Comparison of ENCODE assay signal across 31 cellular contexts in genomic region chr11:127392575-127392974, GRCh38.
DNase-seq lines count a peak whose midpoint lies in the region; ATAC-seq and TF ChIP-seq lines count a peak whose summit lies in the region.
"Had no signal": no experiment of that assay in that cellular context is flagged by ENCODE, and none has a peak within 500 bp of the region (broad histone marks: within the 10 kb centered on the region; RNA-seq: fewer than 3 reads in every experiment).

No MANE protein-coding gene starts in this region.

- in situ Hi-C loops in HAP-1 (cut with MboI; ENCODE audit: low sequenced_read_pairs) (no loop called here), mammary epithelial cell (cut with MboI; ENCODE audit: low sequenced_read_pairs in 2 of 2) (no loop called here)

- H3K9me3 Mint-ChIP-seq in WTC11, result peaks cover 29% of the 10 kb centered on the region
- H3K9me3 Mint-ChIP-seq: CD4-positive, alpha-beta T cell had no signal

- dilution Hi-C loops in mammary epithelial cell (cut with HindIII; ENCODE audit: low sequenced_read_pairs), result no loop called here

- H3K27me3 ChIP-seq in HUES48 (ENCODE audit: control insufficient read depth, insufficient read depth, low read length) (no peaks in the 10 kb centered on the region), Karpas-422 (ENCODE audit: low read length) (no peaks in the 10 kb centered on the region), HAP-1 (ENCODE audit: low read depth) (no peaks in the 10 kb centered on the region), mammary epithelial cell (ENCODE audit: insufficient read depth, low read length) (no peaks in the 10 kb centered on the region)
- H3K27me3 ChIP-seq: BLaER1 treated with 17β-estradiol and CSF1 and Interleukin-3, amounts not matched to agents 10 nM and 100 nM; SJCRH30 had no signal

- TF ChIP-seq CTCF in WTC11 (IDR thresholded peaks at IDR 0.05), result no peak
- TF ChIP-seq CTCF in mammary epithelial cell (conservative IDR thresholded peaks at IDR 0.05 in 1 of 2, IDR thresholded peaks at IDR 0.05 in 1 of 2; ENCODE audit: extremely low read depth in 1 of 2, insufficient read depth in 1 of 2, low read depth in 1 of 2, low read length in 2 of 2), result no peak

- H3K4me1 ChIP-seq in HUES48 (ENCODE audit: control insufficient read depth, insufficient read depth, low read length) (peaks cover 15% of the 10 kb centered on the region; the same call in 1 of the 2 replicates), Karpas-422 (ENCODE audit: low read length) (no peaks in the 10 kb centered on the region), HAP-1 (no peaks in the 10 kb centered on the region), mammary epithelial cell (ENCODE audit: insufficient read depth, low read length) (no peaks in the 10 kb centered on the region)
- H3K4me1 ChIP-seq: A549; BLaER1 treated with 17β-estradiol and CSF1 and Interleukin-3, amounts not matched to agents 10 nM and 100 nM; SJCRH30 had no signal

- no peaks in the 10 kb centered on the region for H3K79me2 ChIP-seq in Karpas-422 (ENCODE audit: low read length)
- no peaks in the 10 kb centered on the region for H3K79me2 ChIP-seq in mammary epithelial cell (ENCODE audit: insufficient read depth, low read length)

- H2AFZ ChIP-seq in Karpas-422 (ENCODE audit: low read length) (no peak overlapping the region), mammary epithelial cell (ENCODE audit: low read depth, low read length) (no peak overlapping the region)
- H2AFZ ChIP-seq: PC-9 had no signal

- H3K4me3 Mint-ChIP-seq in WTC11, result no peak overlapping the region
- H3K4me3 Mint-ChIP-seq: CD4-positive, alpha-beta T cell; HFFc6; IgD-negative memory B cell had no signal

- CTCF ChIA-PET in WTC11 (lab: Charles Lee), result interaction anchor here (0.7 to 0.9 kb wide), 3 partner anchors 17 to 79 kb away, joined by 3 read pairs; no protein-coding TSS in a partner anchor
- CTCF ChIA-PET in mammary epithelial cell (lab: Charles Lee; ENCODE audit: low non-redundant PET), result no interaction called here

- no peak for DNase-seq in WTC11 (ENCODE audit: low spot score)
- DNase-seq in iPS DF 4.7 (ENCODE audit: extremely low read depth, low spot score), result peak; percentile 7
- DNase-seq in NCI-H524 (lab: John Stamatoyannopoulos, UW), result no peak
- no peak for DNase-seq in Karpas-422
- DNase-seq in HAP-1 (ENCODE audit: low spot score in 2 of 2), result no peak
- no peak for DNase-seq in mammary epithelial cell
- DNase-seq: AML-193; CD4-positive, alpha-beta T cell; COR-L47; DMS53; GDM1; HFFc6; NCI-H1092; NCI-H1417 treated with DMSO at 0.1 percent for 48 hours; NCI-H187; NCI-H2081 treated with DMSO at 0.1 percent for 48 hours; NCI-H2171; NCI-H345; NCI-H510A treated with DMSO at 0.1 percent for 48 hours; NCI-H748 treated with DMSO at 0.1 percent for 48 hours; NK-92 treated with Interleukin-12 subunit alpha and Interleukin-12 subunit beta, amount 100 ng/mL, for 24 hours; PC-9; SJCRH30 had no signal

- intact Hi-C loops in mammary epithelial cell (cut with micrococcal nuclease), result no loop called here

- H3K4me3 ChIP-seq in HUES48 (ENCODE audit: low read depth, low read length) (no peak overlapping the region), Karpas-422 (ENCODE audit: low read length) (no peak overlapping the region), HAP-1 (no peak overlapping the region), mammary epithelial cell (replicated peaks in 1 of 3; ENCODE audit: insufficient read depth in 1 of 3, low read depth in 2 of 3, low read length in 3 of 3) (no peak overlapping the region)
- H3K4me3 ChIP-seq: A549; BLaER1 treated with 17β-estradiol and CSF1 and Interleukin-3, amounts not matched to agents 10 nM and 100 nM; GM12878; PC-9; SJCRH30 had no signal

- H3K9me3 ChIP-seq in HUES48 (ENCODE audit: control insufficient read depth, insufficient read depth, low read length) (no peaks in the 10 kb centered on the region), Karpas-422 (ENCODE audit: low read length) (no peaks in the 10 kb centered on the region), HAP-1 (no peaks in the 10 kb centered on the region), mammary epithelial cell (replicated peaks; ENCODE audit: insufficient read depth, low read length) (no peaks in the 10 kb centered on the region)
- H3K9me3 ChIP-seq: A549, SJCRH30 had no signal

- no TSS peak for BruUV-seq in mammary epithelial cell (replicated peaks; lab: Mats Ljungman, UMichigan)

- H3K4me1 Mint-ChIP-seq in WTC11, result peaks cover 17% of the 10 kb centered on the region
- H3K4me1 Mint-ChIP-seq: IgD-negative memory B cell had no signal

- H3K27ac Mint-ChIP-seq in WTC11, result peak overlapping the region; percentile 74
- H3K27ac Mint-ChIP-seq: CD4-positive, alpha-beta T cell; HFFc6; IgD-negative memory B cell had no signal

- no peaks in the 10 kb centered on the region; the same call in 1 of the 2 replicates for H3K27me3 Mint-ChIP-seq in WTC11 (ENCODE audit: low read depth)
- H3K27me3 Mint-ChIP-seq: CD4-positive, alpha-beta T cell had no signal

- H3K27ac ChIP-seq in HUES48 (ENCODE audit: low read depth, low read length), result peak overlapping the region; percentile 62
- no peak overlapping the region for H3K27ac ChIP-seq in Karpas-422 (ENCODE audit: low read length)
- H3K27ac ChIP-seq in mammary epithelial cell (ENCODE audit: insufficient read depth, low read depth, low read length), result no peak overlapping the region
- H3K27ac ChIP-seq: A549; BLaER1 treated with 17β-estradiol and CSF1 and Interleukin-3, amounts not matched to agents 10 nM and 100 nM; KMS-11; PC-9; SJCRH30 had no signal

- H3K9ac ChIP-seq in HUES48 (ENCODE audit: low read depth, low read length), result no peak overlapping the region
- H3K9ac ChIP-seq in Karpas-422 (ENCODE audit: low read length), result no peak overlapping the region
- no peak overlapping the region for H3K9ac ChIP-seq in mammary epithelial cell (ENCODE audit: insufficient read depth, low read length)
- H3K9ac ChIP-seq: BLaER1 treated with 17β-estradiol and CSF1 and Interleukin-3, amounts not matched to agents 10 nM and 100 nM; KMS-11 had no signal

- H3K36me3 ChIP-seq in HUES48 (ENCODE audit: control insufficient read depth, insufficient read depth, low read length) (no peaks in the 10 kb centered on the region), Karpas-422 (ENCODE audit: insufficient read depth, low read length) (no peaks in the 10 kb centered on the region), HAP-1 (replicated peaks) (no peaks in the 10 kb centered on the region), mammary epithelial cell (ENCODE audit: insufficient read depth, low read length) (no peaks in the 10 kb centered on the region)
- H3K36me3 ChIP-seq: BLaER1 treated with 17β-estradiol and CSF1 and Interleukin-3, amounts not matched to agents 10 nM and 100 nM; SJCRH30 had no signal

- no peaks in the 10 kb centered on the region for H3K9me2 ChIP-seq in Karpas-422 (replicated peaks; ENCODE audit: insufficient read depth, low read length)

- H3K36me3 Mint-ChIP-seq in WTC11, result no peaks in the 10 kb centered on the region; the same call in 1 of the 2 replicates
- H3K36me3 Mint-ChIP-seq: IgD-negative memory B cell had no signal

- 30% methylated on average over 2 of the region's 2 CpGs for WGBS in mammary epithelial cell (ENCODE audit: low coverage, missing lambda C conversion rate)

- ATAC-seq in WTC11, result peak; percentile 93
- ATAC-seq: A549, GM12878, Right ventricle myocardium inferior, SK-N-SH treated with all-trans-retinoic acid at 6 μM for 48 hours had no signal

- H4K20me1 ChIP-seq in Karpas-422 (ENCODE audit: insufficient read depth, low read depth, low read length) (no peaks in the 10 kb centered on the region), mammary epithelial cell (ENCODE audit: insufficient read depth, low read length) (no peaks in the 10 kb centered on the region)
- H4K20me1 ChIP-seq: BLaER1 treated with 17β-estradiol and CSF1 and Interleukin-3, amounts not matched to agents 10 nM and 100 nM had no signal

- H3K4me2 ChIP-seq in Karpas-422 (ENCODE audit: low read depth, low read length, poor library complexity, severe bottlenecking) (no peak overlapping the region), mammary epithelial cell (ENCODE audit: insufficient read depth, low read depth, low read length) (no peak overlapping the region)
- H3K4me2 ChIP-seq: A549; BLaER1 treated with 17β-estradiol and CSF1 and Interleukin-3, amounts not matched to agents 10 nM and 100 nM; KMS-11; PC-9 had no signal

- POLR2A ChIA-PET in WTC11 (lab: Charles Lee), result interaction anchor here (0.9 kb wide), 1 partner anchor 19 kb away, joined by 3 read pairs; no protein-coding TSS in a partner anchor

TF ChIP-seq in WTC11, 78 proteins besides CTCF, POLR2A, EP300 and RAD21 (continues in another document):
- TF ChIP-seq HMGA2 (CRISPR knock-in tag; IDR thresholded peaks at IDR 0.05) (no peak), FOXP4 (CRISPR knock-in tag; IDR thresholded peaks at IDR 0.05) (peak; percentile 58; the same call in 1 of the 2 replicates), JAZF1 (CRISPR knock-in tag; IDR thresholded peaks at IDR 0.05) (no peak), USF2 (CRISPR knock-in tag; IDR thresholded peaks at IDR 0.05) (no peak), CREM (CRISPR knock-in tag; IDR thresholded peaks at IDR 0.05) (no peak), ZBTB21 (CRISPR knock-in tag; IDR thresholded peaks at IDR 0.05; ENCODE audit: borderline replicate concordance) (no peak)
